Comparison of ENCODE assay signal across 17 cellular contexts in the genomic region with DNA sequence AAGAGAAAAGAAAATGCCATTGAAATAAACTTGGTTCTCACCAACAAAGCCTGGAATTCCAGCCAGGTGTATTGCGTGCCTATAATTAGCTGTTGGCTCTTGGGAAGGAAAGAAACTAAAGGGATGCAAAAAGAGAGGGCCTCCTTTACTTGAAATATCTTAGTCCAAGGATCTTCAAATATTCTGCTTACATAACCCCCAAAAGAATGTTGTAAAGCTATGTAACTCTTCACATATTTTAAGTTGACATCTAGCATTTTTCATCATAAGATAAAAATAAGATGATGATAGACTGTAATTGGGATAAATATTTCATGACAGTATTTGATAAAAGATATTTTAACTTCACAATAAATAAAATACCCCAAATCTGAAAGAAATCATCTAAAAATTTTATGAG. TPM values are rescaled to one million over a fixed set of nuclear protein-coding genes. Genes with fewer than 3 reads are reported as not detected.
DNase-seq lines count a peak whose midpoint lies in the region; ATAC-seq and TF ChIP-seq lines count a peak whose summit lies in the region.
"Had no signal": no experiment of that assay in that cellular context is flagged by ENCODE, and none has a peak within 500 bp of the region (broad histone marks: within the 10 kb centered on the region; RNA-seq: fewer than 3 reads in every experiment).

No MANE protein-coding gene starts in this region.

- H3K4me1 ChIP-seq in GM23248 (ENCODE audit: insufficient read depth) (peaks cover 35% of the 10 kb centered on the region), smooth muscle cell (ENCODE audit: low read depth) (peaks cover 15% of the 10 kb centered on the region)
- H3K4me1 ChIP-seq: A549 had no signal

- H4K20me1 ChIP-seq in GM23248 (ENCODE audit: insufficient read depth) (no peaks in the 10 kb centered on the region), smooth muscle cell (ENCODE audit: low read depth) (no peaks in the 10 kb centered on the region)

- H3K79me2 ChIP-seq in GM23248 (ENCODE audit: insufficient read depth) (no peaks in the 10 kb centered on the region), smooth muscle cell (ENCODE audit: low read depth) (no peaks in the 10 kb centered on the region)

- in situ Hi-C loops in GM23248 (cut with MboI): no loop called here
- in situ Hi-C loops in brain microvascular endothelial cell (cut with HindIII; ENCODE audit: low pct_ligation_motif_present, low sequenced_read_pairs): no loop called here

- H3K36me3 ChIP-seq in GM23248 (ENCODE audit: low read depth): no peaks in the 10 kb centered on the region
- no peaks in the 10 kb centered on the region for H3K36me3 ChIP-seq in brain microvascular endothelial cell (replicated peaks)
- H3K36me3 ChIP-seq in smooth muscle cell (ENCODE audit: low read depth): no peaks in the 10 kb centered on the region
- H3K36me3 ChIP-seq in MG63: no peaks in the 10 kb centered on the region

- H3K9me2 ChIP-seq in GM23248 (ENCODE audit: insufficient read depth): no peaks in the 10 kb centered on the region

- H3K9me3 ChIP-seq in GM23248 (ENCODE audit: low read depth) (no peaks in the 10 kb centered on the region), smooth muscle cell (replicated peaks; ENCODE audit: low read depth) (no peaks in the 10 kb centered on the region), MG63 (no peaks in the 10 kb centered on the region)
- H3K9me3 ChIP-seq: A549 had no signal

- TF ChIP-seq CTCF in brain microvascular endothelial cell (IDR thresholded peaks at IDR 0.05; ENCODE audit: low read depth, low read length, missing control alignments) (no peak), smooth muscle cell (IDR thresholded peaks at IDR 0.05; ENCODE audit: borderline replicate concordance, insufficient read depth, poor library complexity, severe bottlenecking) (no peak)

- H2AFZ ChIP-seq in GM23248: no peak overlapping the region
- no peak overlapping the region for H2AFZ ChIP-seq in smooth muscle cell (ENCODE audit: low read depth)

- no peak for ATAC-seq in GM19035 (IDR thresholded peaks at IDR 0.05; ENCODE audit: unreplicated experiment)
- no peak for ATAC-seq in GM18867 (IDR thresholded peaks at IDR 0.05; ENCODE audit: unreplicated experiment)
- ATAC-seq in HG02870 (IDR thresholded peaks at IDR 0.05; ENCODE audit: unreplicated experiment): no peak
- ATAC-seq: A549 had no signal

- no peaks in the 10 kb centered on the region for H3K27me3 ChIP-seq in GM23248 (replicated peaks; ENCODE audit: insufficient read depth)
- H3K27me3 ChIP-seq in brain microvascular endothelial cell (replicated peaks): no peaks in the 10 kb centered on the region
- H3K27me3 ChIP-seq in smooth muscle cell (ENCODE audit: low read depth): no peaks in the 10 kb centered on the region
- no peaks in the 10 kb centered on the region for H3K27me3 ChIP-seq in MG63

- no peak overlapping the region for H3K4me2 ChIP-seq in GM23248 (ENCODE audit: unreplicated experiment)
- peak overlapping the region; percentile 49 for H3K4me2 ChIP-seq in smooth muscle cell
- H3K4me2 ChIP-seq: A549 had no signal

- WGBS in GM23248 (ENCODE audit: low coverage in 1 of 2, low lambda C conversion rate in 2 of 2, missing lambda C conversion rate in 2 of 2), 2 experiments: 8 to 15% methylated on average over 1 of the region's 1 CpG
- WGBS in smooth muscle cell (ENCODE audit: low lambda C conversion rate): 67% methylated on average over 1 of the region's 1 CpG

- H3K4me3 ChIP-seq in GM23248: no peak overlapping the region
- H3K4me3 ChIP-seq in brain microvascular endothelial cell (ENCODE audit: low read depth, low read length): no peak overlapping the region
- H3K4me3 ChIP-seq in smooth muscle cell: no peak overlapping the region
- no peak overlapping the region for H3K4me3 ChIP-seq in MG63
- H3K4me3 ChIP-seq: A549 had no signal

- H3F3A ChIP-seq in GM23248 (ENCODE audit: insufficient read depth) (peaks cover 16% of the 10 kb centered on the region), smooth muscle cell (ENCODE audit: low read depth) (peaks cover 13% of the 10 kb centered on the region)

- DNase-seq in GM23248 (peak; percentile 10), brain microvascular endothelial cell (no peak), iris pigment epithelial cell (ENCODE audit: low read depth) (peak; percentile 24), smooth muscle cell (lab: John Stamatoyannopoulos, UW; ENCODE audit: unreplicated experiment) (no peak), MG63 (no peak)
- DNase-seq: AML-193; CD4-positive, CD25-positive, alpha-beta regulatory T cell; GDM1; HCEC 1CT; NCI-H1417; NCI-H1930; NCI-H510A; SHP77 had no signal

- H3K27ac ChIP-seq in GM23248: no peak overlapping the region
- H3K27ac ChIP-seq in brain microvascular endothelial cell: peak overlapping the region; percentile 33
- peak overlapping the region; percentile 47 for H3K27ac ChIP-seq in smooth muscle cell (ENCODE audit: low read depth)
- H3K27ac ChIP-seq: A549 had no signal

- H3K9ac ChIP-seq in GM23248 (no peak overlapping the region), smooth muscle cell (ENCODE audit: low read depth) (no peak overlapping the region)

RNA-seq across cellular contexts. Expression of a gene that starts 52.5 kb away (rescaled TPM):
- total RNA-seq in GM23248 (2014; rRNA removed; shearing (Covaris generic)): 368 and 405 TPM in 2 replicates
- 509 and 521 TPM in 2 replicates for polyA plus RNA-seq in GM23248 (2016; fragmentation: Nextera tagmentation; extraction: Ambion mirVana)
- 491 and 585 TPM in 2 replicates for total RNA-seq in smooth muscle cell
- 446 and 452 TPM in 2 replicates for polyA plus RNA-seq in smooth muscle cell
- total RNA-seq in MG63 (2014; rRNA removed; shearing (Covaris generic); ENCODE audit: low replicate concordance): 284 and 471 TPM in 2 replicates

RNA-seq across cellular contexts. Expression of a gene that starts 53.4 kb away (rescaled TPM):
- total RNA-seq in GM23248 (2014; rRNA removed; shearing (Covaris generic)): 15.2 and 33.3 TPM in 2 replicates
- polyA plus RNA-seq in GM23248 (2016; fragmentation: Nextera tagmentation; extraction: Ambion mirVana) (21.9 and 22.7 TPM in 2 replicates), smooth muscle cell (23.2 and 33.0 TPM in 2 replicates)
- 28.1 and 34.6 TPM in 2 replicates for total RNA-seq in smooth muscle cell
- 12.0 and 16.2 TPM in 2 replicates for total RNA-seq in MG63 (2014; rRNA removed; shearing (Covaris generic); ENCODE audit: low replicate concordance)

Comparison
In these comparisons a context has a peak if more than half of its experiments do, and no peak if none do; other contexts are left out.
1. DNase-seq: peak in GM23248 (single experiment) and iris pigment epithelial cell (single experiment); none in brain microvascular endothelial cell (single experiment), smooth muscle cell (single experiment) and MG63 (single experiment).